17 cellular contexts compared by ENCODE assay signal in genomic region chr3:38334656-38335055, GRCh38. TPM values are rescaled to one million over a fixed set of nuclear protein-coding genes. Genes with fewer than 3 reads are reported as not detected.
A peak's percentile ranks its signal among the peaks of the same experiment; 100 is the strongest.
DNase-seq lines count a peak whose midpoint lies in the region; ATAC-seq and TF ChIP-seq lines count a peak whose summit lies in the region.
"Had no signal": no experiment of that assay in that cellular context is flagged by ENCODE, and none has a peak within 500 bp of the region (broad histone marks: within the 10 kb centered on the region; RNA-seq: fewer than 3 reads in every experiment).

No MANE protein-coding gene starts in this region.

- H3K4me1 ChIP-seq in left lung: no peaks in the 10 kb centered on the region
- H3K4me1 ChIP-seq: ascending aorta, pancreas, vagina had no signal

- no peak overlapping the region for H3K27ac ChIP-seq in AG04450 (ENCODE audit: low read depth, low read length)
- no peak overlapping the region for H3K27ac ChIP-seq in left lung
- H3K27ac ChIP-seq: ascending aorta, pancreas, vagina had no signal

- TF ChIP-seq CTCF in AG04450 (IDR thresholded peaks at IDR 0.05; ENCODE audit: low read depth, low read length): no peak
- TF ChIP-seq CTCF in left lung (IDR thresholded peaks at IDR 0.05): no peak

- peak; percentile 62 for ATAC-seq in left lung
- no peak for ATAC-seq in GM21737 (IDR thresholded peaks at IDR 0.05; ENCODE audit: unreplicated experiment)
- ATAC-seq: left colon had no signal

- POLR2A ChIA-PET in AG04450 (lab: Yijun Ruan, JAX): no interaction called here

- intact Hi-C loops in left lung (cut with DNase I): no loop called here

- H3K27me3 ChIP-seq in AG04450 (ENCODE audit: control insufficient read depth, insufficient read depth, low read length) (peaks cover 3% of the 10 kb centered on the region), left lung (peaks cover 0 to 3% of the 10 kb centered on the region in 2 donors)
- H3K27me3 ChIP-seq: ascending aorta, pancreas, vagina had no signal

- H3K9me3 ChIP-seq in AG04450 (ENCODE audit: control insufficient read depth, insufficient read depth, low read length): no peaks in the 10 kb centered on the region
- H3K9me3 ChIP-seq in left lung: no peaks in the 10 kb centered on the region
- H3K9me3 ChIP-seq: ascending aorta, pancreas, vagina had no signal

- peak; percentile 18 for DNase-seq in AG04450 (ENCODE audit: low read depth, low spot score)
- DNase-seq in HCEC 1CT: peak; percentile 56
- peak; percentile 91 for DNase-seq in astrocyte of the hippocampus (ENCODE audit: low read depth, low spot score)
- no peak for DNase-seq in left lung
- DNase-seq in NCI-H187 (lab: John Stamatoyannopoulos, UW): no peak
- no peak for DNase-seq in SK-N-DZ (ENCODE audit: low spot score)
- no peak for DNase-seq in SHP77 treated with DMSO at 0.1 percent for 48 hours (lab: John Stamatoyannopoulos, UW)
- DNase-seq: activated effector memory CD4-positive, alpha-beta T cell treated with Interleukin-2 at 50 U/mL for 16 hours; AML-193; left colon; NCI-H2081 treated with DMSO at 0.1 percent for 48 hours; NCI-H526; pancreas; stimulated activated CD4-positive, alpha-beta T cell treated with anti-CD3 and anti-CD28 coated beads, Interleukin-12 subunit alpha, Interleukin-12 subunit beta, amount 100 ng/mL, for 4 hours had no signal

- CTCF ChIA-PET in AG04450 (lab: Charles Lee): interaction anchor here (0.8 to 2.2 kb wide), 2 partner anchors 11 to 162 kb away, joined by 4 to 21 read pairs; partner anchors contain the start of genes EXOG and XYLB

- H3K36me3 ChIP-seq in left lung: no peaks in the 10 kb centered on the region
- H3K36me3 ChIP-seq: ascending aorta, pancreas, vagina had no signal

- no peak overlapping the region for H3K4me3 ChIP-seq in AG04450 (ENCODE audit: low read depth, low read length)
- no peak overlapping the region for H3K4me3 ChIP-seq in left lung
- H3K4me3 ChIP-seq: ascending aorta, pancreas, vagina had no signal

RNA-seq across cellular contexts. Expression of gene XYLB, which starts 11.9 kb away (rescaled TPM):
- 3.1 and 4.0 TPM in 2 replicates for polyA plus RNA-seq in AG04450 (2011; rRNA removed)
- polyA minus RNA-seq in AG04450 (2011; rRNA and poly(A)+ RNA removed): 4.1 and 5.5 TPM in 2 replicates
- total RNA-seq in left lung: 1 to 10 TPM; 5.1 to 7.2 TPM
- polyA plus RNA-seq in SK-N-DZ (2014; cell fraction: cytosol; rRNA removed): 5.7 and 7.9 TPM in 2 replicates
- polyA plus RNA-seq in SK-N-DZ (2014; cell fraction: nucleus; rRNA removed): 8.9 and 11.7 TPM in 2 replicates

RNA-seq across cellular contexts. Expression of gene SLC22A14, which starts 52.6 kb away (rescaled TPM):
- not detected in 2 replicates for polyA plus RNA-seq in AG04450 (2011; rRNA removed)
- not detected in 2 replicates for polyA minus RNA-seq in AG04450 (2011; rRNA and poly(A)+ RNA removed)
- total RNA-seq in left lung: under 1 TPM in 1 of 2 donors, not detected in 1; 0.18 TPM
- 0.17 TPM in 1 of 2 replicates, not detected in the other for polyA plus RNA-seq in SK-N-DZ (2014; cell fraction: cytosol; rRNA removed)
- not detected in 2 replicates for polyA plus RNA-seq in SK-N-DZ (2014; cell fraction: nucleus; rRNA removed)
- total RNA-seq: ascending aorta, left colon had no signal

Comparison
In these comparisons a context has a peak if more than half of its experiments do, and no peak if none do; other contexts are left out.
1. DNase-seq: peak in AG04450 (single experiment), HCEC 1CT (single experiment) and astrocyte of the hippocampus (single experiment); none in left lung (0 of 2), NCI-H187 (0 of 2), SK-N-DZ (single experiment) and SHP77 treated with DMSO at 0.1 percent for 48 hours (single experiment).